10 cellular contexts compared by ENCODE assay signal in the genomic region with DNA sequence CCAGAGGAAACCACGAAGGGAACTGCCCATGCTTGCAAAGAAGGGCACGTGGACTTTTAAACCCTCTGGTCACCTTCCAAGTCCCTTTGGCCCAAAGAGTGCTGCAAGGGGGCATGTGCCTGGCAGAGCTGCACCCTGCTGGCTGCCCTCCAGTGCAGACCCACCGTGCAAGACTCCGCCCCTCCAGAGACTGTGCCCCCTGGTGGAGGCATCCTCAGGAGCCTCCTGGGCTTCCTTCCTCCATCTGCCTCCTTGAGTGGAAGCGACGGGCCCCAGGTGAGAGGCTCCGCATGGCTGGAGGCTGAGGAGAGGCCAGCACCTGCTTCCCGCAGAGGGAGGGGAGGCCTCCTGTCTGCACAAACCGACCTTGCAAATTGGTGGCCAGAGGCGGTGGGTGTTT.
A peak's percentile ranks its signal among the peaks of the same experiment; 100 is the strongest.
DNase-seq lines count a peak whose midpoint lies in the region; ATAC-seq and TF ChIP-seq lines count a peak whose summit lies in the region.
"Had no signal": no experiment of that assay in that cellular context is flagged by ENCODE, and none has a peak within 500 bp of the region (broad histone marks: within the 10 kb centered on the region; RNA-seq: fewer than 3 reads in every experiment).

No MANE protein-coding gene starts in this region.

- in situ Hi-C loops in G401 (cut with HindIII; ENCODE audit: low sequenced_read_pairs), result no loop called here

- H3K9me3 Mint-ChIP-seq in chondrocyte (ENCODE audit: low read depth), result no peaks in the 10 kb centered on the region

- H3K27me3 Mint-ChIP-seq in chondrocyte (ENCODE audit: low read depth), result peaks cover 6% of the 10 kb centered on the region

- DNase-seq in ELR (ENCODE audit: low read depth) (peak; percentile 27), T follicular helper cell (ENCODE audit: low read depth) (peak; percentile 12), chondrocyte (ENCODE audit: low spot score) (peak; percentile 59), retina (no peak), G401 (ENCODE audit: low spot score) (no peak), A172 (ENCODE audit: low spot score) (no peak)
- peak; percentile 57 for DNase-seq in stimulated activated CD4-positive, alpha-beta T cell treated with anti-CD3 and anti-CD28 coated beads, Interleukin-15, amount 100 ng/mL, for 24 hours
- DNase-seq: body of pancreas, NCI-H446 had no signal

- peak; percentile 22 for TF ChIP-seq CTCF in chondrocyte (IDR thresholded peaks at IDR 0.05)

- no peaks in the 10 kb centered on the region for H3K36me3 Mint-ChIP-seq in chondrocyte (ENCODE audit: low read depth)

- H3K27ac Mint-ChIP-seq in chondrocyte (ENCODE audit: unreplicated experiment), result no peak overlapping the region

- H3K4me3 Mint-ChIP-seq in chondrocyte (ENCODE audit: unreplicated experiment), result no peak overlapping the region

- ATAC-seq in GM18873 (IDR thresholded peaks at IDR 0.05; ENCODE audit: low FRiP score, unreplicated experiment), result no peak
- ATAC-seq: body of pancreas had no signal

- H3K4me1 Mint-ChIP-seq in chondrocyte (ENCODE audit: low read depth), result no peaks in the 10 kb centered on the region

Comparison
In these comparisons a context has a peak if more than half of its experiments do, and no peak if none do; other contexts are left out.
1. DNase-seq: peak in ELR (single experiment), T follicular helper cell (single experiment), chondrocyte (single experiment) and stimulated activated CD4-positive, alpha-beta T cell treated with anti-CD3 and anti-CD28 coated beads, Interleukin-15, amount 100 ng/mL, for 24 hours (single experiment); none in retina (single experiment), G401 (single experiment) and A172 (single experiment).